Comparison of ENCODE assay signal across 1 cellular context in genomic region chr2:228355897-228356296, GRCh38.
TF ChIP-seq lines count a peak whose summit lies in the region.

No MANE protein-coding gene starts in this region.

TF ChIP-seq in SK-N-SH, 30 proteins besides CTCF, POLR2A, EP300 and RAD21 (continued from another document):
- TF ChIP-seq SMC3 (IDR thresholded peaks at IDR 0.05; ENCODE audit: low read depth, low read length) (no peak), MEF2A (IDR thresholded peaks at IDR 0.05; ENCODE audit: borderline replicate concordance, low read depth) (no peak), MAX (IDR thresholded peaks at IDR 0.05; ENCODE audit: low read depth) (no peak), FOXJ3 (CRISPR knock-in tag; IDR thresholded peaks at IDR 0.05) (no peak), GABPA (IDR thresholded peaks at IDR 0.05; ENCODE audit: low read depth) (no peak), YY1 (IDR thresholded peaks at IDR 0.05; ENCODE audit: low read depth) (no peak)
TF ChIP-seq in SK-N-SH: peak in this region for 0.
